In the genomic region with DNA sequence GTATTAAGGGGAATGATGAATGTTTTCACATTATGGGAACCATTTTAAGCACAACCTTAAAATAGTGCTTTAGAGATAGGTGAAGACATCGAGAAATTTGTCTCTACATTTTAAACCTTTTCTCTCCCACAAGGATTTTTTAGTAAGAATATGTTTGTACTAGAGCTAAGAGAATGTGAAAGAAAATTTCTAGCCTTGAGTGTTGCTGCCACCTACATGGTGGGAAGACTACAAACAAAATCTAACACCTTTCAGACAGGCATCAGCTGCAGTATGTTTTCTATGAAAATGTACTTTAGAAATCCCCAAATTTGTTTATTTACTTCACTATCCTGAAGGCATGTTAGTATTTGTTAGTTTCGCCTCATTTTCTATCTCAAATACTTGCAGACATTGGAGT, we compare ENCODE assay signal across 23 cellular contexts.
DNase-seq lines count a peak whose midpoint lies in the region; ATAC-seq, FAIRE-seq and TF ChIP-seq lines count a peak whose summit lies in the region.
"Had no signal": no experiment of that assay in that cellular context is flagged by ENCODE, and none has a peak within 500 bp of the region (broad histone marks: within the 10 kb centered on the region; RNA-seq: fewer than 3 reads in every experiment).

No MANE protein-coding gene starts in this region.

- H2BK120ac ChIP-seq in H1 (replicated peaks; ENCODE audit: low read depth, low read length), result no peak overlapping the region

- H3K27me3 Mint-ChIP-seq in neural progenitor cell (ENCODE audit: insufficient read depth, low read depth), result peaks cover 2% of the 10 kb centered on the region
- no peaks in the 10 kb centered on the region for H3K27me3 Mint-ChIP-seq in activated CD8-positive, alpha-beta T cell treated with anti-CD3 and anti-CD28 coated beads, Interleukin-2, amount 10 ng/mL, durations not matched to agents 7 days and 5 days (ENCODE audit: low read depth)
- H3K27me3 Mint-ChIP-seq: activated CD4-positive, alpha-beta T cell treated with anti-CD3 and anti-CD28 coated beads, Interleukin-2, amount 10 ng/mL, durations not matched to agents 24 days and 14 days; B cell; IgD-negative memory B cell had no signal

- POLR2A ChIA-PET in H1 (lab: Charles Lee; ENCODE audit: partially characterized antibody), result no interaction called here
- POLR2A ChIA-PET in activated CD8-positive, alpha-beta T cell treated with anti-CD3 and anti-CD28 coated beads, Interleukin-2, amount 10 ng/mL, durations not matched to agents 7 days and 5 days (lab: Charles Lee), result no interaction called here

- no peaks in the 10 kb centered on the region for H3K9me2 ChIP-seq in MM.1S (replicated peaks; ENCODE audit: insufficient read depth, low read length)

- H3K4me3 ChIP-seq in MM.1S (ENCODE audit: low read length) (no peak overlapping the region), H1 (ENCODE audit: extremely low read depth in 1 of 4, insufficient read depth in 2 of 4, low read depth in 3 of 4, low read length in 4 of 4) (no peak overlapping the region), neural progenitor cell (no peak overlapping the region)
- H3K4me3 ChIP-seq: breast epithelium, GM23248, heart left ventricle, left ventricle myocardium inferior, spleen had no signal

- no peak for FAIRE-seq in H1 (lab: Jason Lieb, UNC)

- in situ Hi-C loops in G401 (cut with HindIII; ENCODE audit: low sequenced_read_pairs), result no loop called here

- H3K79me1 ChIP-seq in H1 (ENCODE audit: low read depth, low read length), result no peaks in the 10 kb centered on the region

- H3K27me3 ChIP-seq in MM.1S (replicated peaks; ENCODE audit: insufficient read depth, low read length) (no peaks in the 10 kb centered on the region), H1 (replicated peaks in 1 of 4; ENCODE audit: control insufficient read depth in 3 of 4, extremely low read depth in 1 of 4, insufficient read depth in 3 of 4, low read length in 3 of 4) (no peaks in the 10 kb centered on the region), neural progenitor cell (no peaks in the 10 kb centered on the region)
- H3K27me3 ChIP-seq: breast epithelium, spleen had no signal

- no peak overlapping the region for H3K18ac ChIP-seq in H1 (ENCODE audit: extremely low read depth, low read length)

- no peak overlapping the region for H2BK15ac ChIP-seq in H1 (ENCODE audit: low read length)

- H3K36me3 ChIP-seq in MM.1S (replicated peaks; ENCODE audit: insufficient read depth, low read length), result no peaks in the 10 kb centered on the region
- H3K36me3 ChIP-seq in H1 (ENCODE audit: control insufficient read depth in 2 of 4, insufficient read depth in 4 of 4, low read length in 3 of 4), result no peaks in the 10 kb centered on the region
- no peaks in the 10 kb centered on the region for H3K36me3 ChIP-seq in neural progenitor cell
- H3K36me3 ChIP-seq: breast epithelium, heart left ventricle, left ventricle myocardium inferior, spleen had no signal

- no peaks in the 10 kb centered on the region for H3K36me3 Mint-ChIP-seq in neural progenitor cell
- H3K36me3 Mint-ChIP-seq in activated CD8-positive, alpha-beta T cell treated with anti-CD3 and anti-CD28 coated beads, Interleukin-2, amount 10 ng/mL, durations not matched to agents 7 days and 5 days (ENCODE audit: low read depth), result no peaks in the 10 kb centered on the region
- H3K36me3 Mint-ChIP-seq: IgD-negative memory B cell had no signal

- no peak overlapping the region for H4K91ac ChIP-seq in H1 (replicated peaks; ENCODE audit: insufficient read length, low read length)

- no peaks in the 10 kb centered on the region for H3K79me2 ChIP-seq in MM.1S (ENCODE audit: low read length)
- H3K79me2 ChIP-seq in H1 (ENCODE audit: control insufficient read depth in 1 of 2, insufficient read depth in 2 of 2, low read length in 2 of 2), result no peaks in the 10 kb centered on the region
- H3K79me2 ChIP-seq in neural progenitor cell (ENCODE audit: low read depth), result no peaks in the 10 kb centered on the region

- H2AFZ ChIP-seq in MM.1S (ENCODE audit: low read length) (no peak overlapping the region), H1 (ENCODE audit: low read length) (no peak overlapping the region), neural progenitor cell (replicated peaks) (no peak overlapping the region)
- H2AFZ ChIP-seq: GM23248 had no signal

- no peak for ATAC-seq in activated CD8-positive, alpha-beta T cell treated with anti-CD3 and anti-CD28 coated beads, Interleukin-2, amount 10 ng/mL, durations not matched to agents 7 days and 5 days
- ATAC-seq: heart left ventricle had no signal

- 95% methylated on average over 2 of the region's 2 CpGs; no CpG with 5 or more reads in 1 of the 2 experiments for WGBS in H1 (ENCODE audit: extremely low coverage in 1 of 2, insufficient coverage in 1 of 2, insufficient read length in 1 of 2, insufficient replicate concordance in 2 of 2, low coverage in 1 of 2, low lambda C conversion rate in 2 of 2, missing lambda C conversion rate in 1 of 2), 2 experiments

- H4K8ac ChIP-seq in H1 (ENCODE audit: extremely low read depth, insufficient read depth, low read length), result no peak overlapping the region

- TF ChIP-seq CTCF in MM.1S (IDR thresholded peaks at IDR 0.05; ENCODE audit: low read length) (peak; percentile 20), H1 (IDR thresholded peaks at IDR 0.05; ENCODE audit: control extremely low read depth in 1 of 3, insufficient read depth in 1 of 3, low read depth in 1 of 3, low read length in 3 of 3) (peak in 1 of 3 experiments; percentile 25; a peak in 2 of 4 replicates), neural progenitor cell (IDR thresholded peaks at IDR 0.05) (peak; percentile 44)

- H3K14ac ChIP-seq in H1 (ENCODE audit: insufficient read length), result no peak overlapping the region

- H4K20me1 ChIP-seq in MM.1S (ENCODE audit: insufficient read depth, low read length) (no peaks in the 10 kb centered on the region), H1 (replicated peaks in 1 of 2; ENCODE audit: control insufficient read depth in 1 of 2, insufficient read depth in 2 of 2, low read length in 2 of 2) (no peaks in the 10 kb centered on the region), neural progenitor cell (ENCODE audit: low read depth) (no peaks in the 10 kb centered on the region)

- no peak overlapping the region for H3K56ac ChIP-seq in H1 (replicated peaks; ENCODE audit: insufficient read length, low read depth, low read length)

- no peaks in the 10 kb centered on the region for H3F3A ChIP-seq in MM.1S (ENCODE audit: insufficient read depth, low read length)
- no peaks in the 10 kb centered on the region for H3F3A ChIP-seq in neural progenitor cell (ENCODE audit: low read depth)

- no peak overlapping the region for H3K23ac ChIP-seq in H1 (ENCODE audit: insufficient read length)

- CTCF ChIA-PET in H1 (lab: Charles Lee; ENCODE audit: partially characterized antibody), result interaction anchor here (0.6 to 1.4 kb wide), 5 partner anchors 37 to 725 kb away, joined by 3 to 4 read pairs (median 3); no protein-coding TSS in a partner anchor
- CTCF ChIA-PET in activated CD8-positive, alpha-beta T cell treated with anti-CD3 and anti-CD28 coated beads, Interleukin-2, amount 10 ng/mL, durations not matched to agents 7 days and 5 days (lab: Charles Lee), result interaction anchor here (1.5 kb wide), 1 partner anchor 732 kb away, joined by 4 read pairs; no protein-coding TSS in a partner anchor

- peaks cover 4% of the 10 kb centered on the region for H3K4me1 Mint-ChIP-seq in neural progenitor cell
- H3K4me1 Mint-ChIP-seq in activated CD8-positive, alpha-beta T cell treated with anti-CD3 and anti-CD28 coated beads, Interleukin-2, amount 10 ng/mL, durations not matched to agents 7 days and 5 days (ENCODE audit: low read depth), result no peaks in the 10 kb centered on the region
- H3K4me1 Mint-ChIP-seq: activated CD4-positive, alpha-beta T cell treated with anti-CD3 and anti-CD28 coated beads, Interleukin-2, amount 10 ng/mL, durations not matched to agents 24 days and 14 days; B cell; IgD-negative memory B cell had no signal

- H3K27ac Mint-ChIP-seq in neural progenitor cell, result no peak overlapping the region
- no peak overlapping the region for H3K27ac Mint-ChIP-seq in activated CD8-positive, alpha-beta T cell treated with anti-CD3 and anti-CD28 coated beads, Interleukin-2, amount 10 ng/mL, durations not matched to agents 7 days and 5 days
- H3K27ac Mint-ChIP-seq: activated CD4-positive, alpha-beta T cell treated with anti-CD3 and anti-CD28 coated beads, Interleukin-2, amount 10 ng/mL, durations not matched to agents 24 days and 14 days; B cell; IgD-negative memory B cell had no signal

- no peak overlapping the region for H3K4ac ChIP-seq in H1 (replicated peaks; ENCODE audit: insufficient read length, low read depth, low read length)

- no peaks in the 10 kb centered on the region for H3K9me3 ChIP-seq in MM.1S (replicated peaks; ENCODE audit: insufficient read depth, low read length)
- H3K9me3 ChIP-seq in H1 (ENCODE audit: insufficient read depth in 2 of 2, low read depth in 1 of 2, low read length in 1 of 2), result no peaks in the 10 kb centered on the region
- no peaks in the 10 kb centered on the region for H3K9me3 ChIP-seq in neural progenitor cell (ENCODE audit: low read depth)
- H3K9me3 ChIP-seq: breast epithelium, heart left ventricle, left ventricle myocardium inferior, spleen had no signal

- TF ChIP-seq EP300 in H1 (IDR thresholded peaks at IDR 0.05; ENCODE audit: borderline replicate concordance in 1 of 2, low read depth in 2 of 2, low read length in 2 of 2), result no peak

- H3K9ac ChIP-seq in MM.1S (ENCODE audit: low read length) (no peak overlapping the region), H1 (replicated peaks in 1 of 4; ENCODE audit: extremely low read depth in 1 of 4, low read depth in 3 of 4, low read length in 3 of 4) (no peak overlapping the region), neural progenitor cell (no peak overlapping the region)
- H3K9ac ChIP-seq: GM23248 had no signal

- H2BK12ac ChIP-seq in H1 (ENCODE audit: low read depth, low read length), result no peak overlapping the region

- no peak overlapping the region for H2BK20ac ChIP-seq in H1 (ENCODE audit: low read length)

- H3K27ac ChIP-seq in MM.1S (ENCODE audit: low read length) (no peak overlapping the region), H1 (ENCODE audit: low read depth, low read length) (no peak overlapping the region), neural progenitor cell (no peak overlapping the region)
- H3K27ac ChIP-seq: breast epithelium, GM23248, heart left ventricle, left ventricle myocardium inferior, RWPE1, spleen had no signal

- peak; percentile 58 to 59 for TF ChIP-seq RAD21 in H1 (IDR thresholded peaks at IDR 0.05 in 1 of 2, conservative IDR thresholded peaks at IDR 0.05 in 1 of 2; ENCODE audit: low read depth in 2 of 2, low read length in 2 of 2)

- no peak for TF ChIP-seq POLR2A in H1 (IDR thresholded peaks at IDR 0.05; ENCODE audit: control extremely low read depth in 1 of 2, low read depth in 2 of 2, low read length in 2 of 2)

- no peaks in the 10 kb centered on the region for H3K4me1 ChIP-seq in MM.1S (ENCODE audit: low read length)
- H3K4me1 ChIP-seq in H1 (replicated peaks in 1 of 4; ENCODE audit: control insufficient read depth in 3 of 4, insufficient read depth in 4 of 4, low read length in 3 of 4), result no peaks in the 10 kb centered on the region
- H3K4me1 ChIP-seq in neural progenitor cell, result no peaks in the 10 kb centered on the region
- H3K4me1 ChIP-seq: breast epithelium, heart left ventricle, left ventricle myocardium inferior, spleen had no signal

- H3K9me3 Mint-ChIP-seq in neural progenitor cell, result peaks cover 4% of the 10 kb centered on the region
- H3K9me3 Mint-ChIP-seq in activated CD8-positive, alpha-beta T cell treated with anti-CD3 and anti-CD28 coated beads, Interleukin-2, amount 10 ng/mL, durations not matched to agents 7 days and 5 days (ENCODE audit: insufficient read depth), result no peaks in the 10 kb centered on the region
- H3K9me3 Mint-ChIP-seq: activated CD4-positive, alpha-beta T cell treated with anti-CD3 and anti-CD28 coated beads, Interleukin-2, amount 10 ng/mL, durations not matched to agents 24 days and 14 days; IgD-negative memory B cell had no signal

- H2BK5ac ChIP-seq in H1 (ENCODE audit: low read depth, low read length), result no peak overlapping the region

- no peak overlapping the region for H2AK5ac ChIP-seq in H1 (ENCODE audit: low read depth, low read length)

- no peak overlapping the region for H4K5ac ChIP-seq in H1 (ENCODE audit: insufficient read length, low read depth, low read length)

- H3K23me2 ChIP-seq in H1 (ENCODE audit: low read depth, low read length), result no peaks in the 10 kb centered on the region

- peak; percentile 3 for DNase-seq in G401 (ENCODE audit: low spot score)
- DNase-seq in MM.1S, result peak; percentile 9
- DNase-seq in H1 (ENCODE audit: low read depth in 1 of 2, low spot score in 2 of 2), result no peak
- no peak for DNase-seq in neural progenitor cell (ENCODE audit: low spot score)
- no peak for DNase-seq in T-helper 2 cell
- DNase-seq in activated CD8-positive, alpha-beta T cell treated with anti-CD3 and anti-CD28 coated beads, Interleukin-2, amount 10 ng/mL, durations not matched to agents 7 days and 5 days, result no peak
- no peak for DNase-seq in activated naive CD4-positive, alpha-beta T cell treated with anti-CD3 and anti-CD28 coated beads, Interleukin-2, amount 50 U/mL, for 16 hours
- DNase-seq in activated CD4-positive, alpha-beta T cell treated with anti-CD3 and anti-CD28 coated beads for 4 hours, result no peak
- DNase-seq: activated CD4-positive, alpha-beta T cell treated with anti-CD3 and anti-CD28 coated beads, Interleukin-2, amount 10 ng/mL, durations not matched to agents 24 days and 14 days; activated gamma-delta T cell; cortex of kidney; GM23248; heart left ventricle; left ventricle myocardium inferior; NCI-H1436; NK-92 treated with Interleukin-12 subunit alpha and Interleukin-12 subunit beta, amount 100 ng/mL, for 24 hours; spleen; stimulated activated CD4-positive, alpha-beta T cell treated with anti-CD3 and anti-CD28 coated beads, Interleukin-4, amount 100 ng/mL, for 24 hours; SW 1271 had no signal

- H3K4me2 ChIP-seq in MM.1S (ENCODE audit: low read depth, low read length), result no peak overlapping the region
- no peak overlapping the region for H3K4me2 ChIP-seq in H1 (ENCODE audit: insufficient read depth in 1 of 2, low read depth in 2 of 2, low read length in 2 of 2)
- H3K4me2 ChIP-seq in neural progenitor cell, result no peak overlapping the region

- H3K4me3 Mint-ChIP-seq in neural progenitor cell, result no peak overlapping the region
- no peak overlapping the region for H3K4me3 Mint-ChIP-seq in activated CD8-positive, alpha-beta T cell treated with anti-CD3 and anti-CD28 coated beads, Interleukin-2, amount 10 ng/mL, durations not matched to agents 7 days and 5 days
- H3K4me3 Mint-ChIP-seq: activated CD4-positive, alpha-beta T cell treated with anti-CD3 and anti-CD28 coated beads, Interleukin-2, amount 10 ng/mL, durations not matched to agents 24 days and 14 days; B cell; IgD-negative memory B cell had no signal

Comparison
In these comparisons a context has a peak if more than half of its experiments do, and no peak if none do; other contexts are left out.
1. DNase-seq: peak in G401 (single experiment) and MM.1S (single experiment); none in H1 (0 of 2), neural progenitor cell (single experiment), T-helper 2 cell (0 of 5), activated CD8-positive, alpha-beta T cell treated with anti-CD3 and anti-CD28 coated beads, Interleukin-2, amount 10 ng/mL, durations not matched to agents 7 days and 5 days (single experiment), activated naive CD4-positive, alpha-beta T cell treated with anti-CD3 and anti-CD28 coated beads, Interleukin-2, amount 50 U/mL, for 16 hours (single experiment) and activated CD4-positive, alpha-beta T cell treated with anti-CD3 and anti-CD28 coated beads for 4 hours (0 of 2).